Comparison of ENCODE assay signal across 7 cellular contexts in genomic region chr22:37602878-37603277, GRCh38. TPM values are rescaled to one million over a fixed set of nuclear protein-coding genes. Genes with fewer than 3 reads are reported as not detected.
"Had no signal": no experiment of that assay in that cellular context is flagged by ENCODE, and none has a peak within 500 bp of the region (broad histone marks: within the 10 kb centered on the region; RNA-seq: fewer than 3 reads in every experiment).

No MANE protein-coding gene starts in this region.

RNA-seq across cellular contexts. Expression of gene LGALS2, which starts 23.0 kb away (rescaled TPM):
- total RNA-seq: GM23248, H4, H7, HFFc6, HT1080, IMR-90, K562 had no signal
- polyA plus RNA-seq: IMR-90, K562 had no signal
